ENCODE assay signal across 21 cellular contexts in genomic region chr11:47147250-47147649, GRCh38. TPM values are rescaled to one million over a fixed set of nuclear protein-coding genes. Genes with fewer than 3 reads are reported as not detected.
DNase-seq lines count a peak whose midpoint lies in the region; ATAC-seq and TF ChIP-seq lines count a peak whose summit lies in the region.
"Had no signal": no experiment of that assay in that cellular context is flagged by ENCODE, and none has a peak within 500 bp of the region (broad histone marks: within the 10 kb centered on the region; RNA-seq: fewer than 3 reads in every experiment).

No MANE protein-coding gene starts in this region.

- H3K4me1 ChIP-seq in Caco-2 = no peaks in the 10 kb centered on the region
- no peaks in the 10 kb centered on the region for H3K4me1 ChIP-seq in GM23338 (ENCODE audit: insufficient read depth)
- H3K4me1 ChIP-seq in mesendoderm (ENCODE audit: control insufficient read depth, low read depth, low read length) = no peaks in the 10 kb centered on the region
- H3K4me1 ChIP-seq in suprapubic skin = peaks cover 48% of the 10 kb centered on the region

- no peak overlapping the region for H2BK15ac ChIP-seq in mesendoderm (replicated peaks; ENCODE audit: low read depth)

- intact Hi-C loops in Caco-2 (cut with micrococcal nuclease; ENCODE audit: unreplicated experiment) = no loop called here

- no peak for TF ChIP-seq CTCF in Caco-2 (IDR thresholded peaks at IDR 0.05; ENCODE audit: insufficient read depth in 1 of 2, low read depth in 1 of 2, low read length in 1 of 2, severe bottlenecking in 1 of 2, unreplicated experiment in 1 of 2)
- TF ChIP-seq CTCF in GM23338 (conservative IDR thresholded peaks at IDR 0.05; ENCODE audit: low read depth in 2 of 2) = no peak
- no peak for TF ChIP-seq CTCF in suprapubic skin (IDR thresholded peaks at IDR 0.05)

- H3K4me2 ChIP-seq in GM23338 (no peak overlapping the region), mesendoderm (ENCODE audit: low read length) (no peak overlapping the region)

- no peak overlapping the region for H3K56ac ChIP-seq in mesendoderm (ENCODE audit: low read length)

- no peaks in the 10 kb centered on the region for H4K20me1 ChIP-seq in GM23338 (replicated peaks; ENCODE audit: insufficient read depth)

- H3F3A ChIP-seq in GM23338 (replicated peaks; ENCODE audit: low read depth) = no peaks in the 10 kb centered on the region

- H3K27ac ChIP-seq in GM23338 (ENCODE audit: low read depth) (no peak overlapping the region), mesendoderm (ENCODE audit: low read depth, low read length) (no peak overlapping the region), suprapubic skin (no peak overlapping the region)
- H3K27ac ChIP-seq: C4-2B, GM23248, SJSA1 had no signal

- no peak for DNase-seq in Caco-2
- peak; percentile 33 for DNase-seq in GM23338 (ENCODE audit: low spot score)
- peak; percentile 38 to 54 for DNase-seq in SHP77 (lab: John Stamatoyannopoulos, UW)
- DNase-seq in mesendoderm = peak; percentile 70
- DNase-seq in stimulated activated CD4-positive, alpha-beta T cell treated with anti-CD3 and anti-CD28 coated beads, Interleukin-4, amount 100 ng/mL, for 24 hours = no peak
- DNase-seq in DMS79 (lab: John Stamatoyannopoulos, UW) = no peak
- DNase-seq in suprapubic skin (ENCODE audit: low spot score in 2 of 2) = no peak
- DNase-seq: CD8-positive, alpha-beta T cell; DMS 273 treated with DMSO at 0.1 percent for 48 hours; DMS79 treated with DMSO at 0.1 percent for 48 hours; GM23248; HCEC 1CT; KBM-7; MG63; NCI-H1417; NCI-H1694; NCI-H2029 treated with DMSO at 0.1 percent for 48 hours; NCI-H526 treated with DMSO at 0.1 percent for 48 hours; PC-3 had no signal

- no peak overlapping the region for H3K4me3 Mint-ChIP-seq in Caco-2 (ENCODE audit: unreplicated experiment)
- no peak overlapping the region for H3K4me3 Mint-ChIP-seq in GM23338
- H3K4me3 Mint-ChIP-seq: CD8-positive, alpha-beta T cell had no signal

- H4K8ac ChIP-seq in mesendoderm (ENCODE audit: low read depth, low read length) = no peak overlapping the region

- CTCF ChIA-PET in Caco-2 (lab: Charles Lee) = interaction anchor here (0.8 to 1.4 kb wide), 4 partner anchors 13 to 93 kb away, joined by 3 to 4 read pairs (median 3); no protein-coding TSS in a partner anchor

- POLR2A ChIA-PET in Caco-2 (lab: Charles Lee) = no interaction called here

- no peaks in the 10 kb centered on the region for H3K9me2 ChIP-seq in GM23338 (ENCODE audit: insufficient read depth)

- peak overlapping the region; percentile 4 for H3K27ac Mint-ChIP-seq in Caco-2 (ENCODE audit: unreplicated experiment)
- no peak overlapping the region for H3K27ac Mint-ChIP-seq in GM23338
- H3K27ac Mint-ChIP-seq: CD8-positive, alpha-beta T cell had no signal

- H3K27me3 ChIP-seq in Caco-2 (replicated peaks; ENCODE audit: control insufficient read depth, insufficient read depth, low read length) = no peaks in the 10 kb centered on the region
- H3K27me3 ChIP-seq in GM23338 (ENCODE audit: insufficient read depth) = no peaks in the 10 kb centered on the region
- H3K27me3 ChIP-seq in mesendoderm (ENCODE audit: insufficient read depth, low read length, poor library complexity) = no peaks in the 10 kb centered on the region
- H3K27me3 ChIP-seq in suprapubic skin = no peaks in the 10 kb centered on the region
- H3K27me3 ChIP-seq: MG63, SJSA1 had no signal

- H3K9ac ChIP-seq in mesendoderm (ENCODE audit: low read length) = no peak overlapping the region
- H3K9ac ChIP-seq: GM23248 had no signal

- H3K79me1 ChIP-seq in mesendoderm (ENCODE audit: low read length) = no peaks in the 10 kb centered on the region

- H3K27me3 Mint-ChIP-seq in Caco-2 (ENCODE audit: insufficient read depth, unreplicated experiment) (no peaks in the 10 kb centered on the region), GM23338 (ENCODE audit: insufficient read depth, low read depth, poor library complexity) (peaks cover 4% of the 10 kb centered on the region)

- H3K36me3 Mint-ChIP-seq in Caco-2 (ENCODE audit: insufficient read depth, unreplicated experiment) (peaks cover 9% of the 10 kb centered on the region), GM23338 (ENCODE audit: low read depth) (no peaks in the 10 kb centered on the region)

- no peak overlapping the region for H2AFZ ChIP-seq in GM23338
- H2AFZ ChIP-seq: GM23248 had no signal

- no peak for TF ChIP-seq POLR2A in suprapubic skin (IDR thresholded peaks at IDR 0.05)

- H3K4me1 Mint-ChIP-seq in Caco-2 (ENCODE audit: low read depth, unreplicated experiment) (peaks cover 7% of the 10 kb centered on the region), GM23338 (peaks cover 4% of the 10 kb centered on the region; the same call in 2 of the 3 replicates)

- H2BK120ac ChIP-seq in mesendoderm (ENCODE audit: low read depth, low read length) = no peak overlapping the region

- H3K9me3 Mint-ChIP-seq in Caco-2 (ENCODE audit: unreplicated experiment) (no peaks in the 10 kb centered on the region), GM23338 (no peaks in the 10 kb centered on the region)
- H3K9me3 Mint-ChIP-seq: CD8-positive, alpha-beta T cell had no signal

- peak; percentile 49 for ATAC-seq in GM23338
- ATAC-seq: CD8-positive, alpha-beta T cell; PC-3 had no signal

- H3K9me3 ChIP-seq in Caco-2 (no peaks in the 10 kb centered on the region), suprapubic skin (no peaks in the 10 kb centered on the region)
- H3K9me3 ChIP-seq: MG63, SJSA1 had no signal

- no peak overlapping the region for H4K5ac ChIP-seq in mesendoderm (ENCODE audit: low read length)

- no CpG with 5 or more reads among the region's 2 CpGs for WGBS in mesendoderm (ENCODE audit: extremely low coverage, insufficient coverage, low lambda C conversion rate)
- WGBS in suprapubic skin = 94% methylated on average over 2 of the region's 2 CpGs

- no peak overlapping the region for H3K23ac ChIP-seq in mesendoderm (ENCODE audit: low read length)

- H2BK5ac ChIP-seq in mesendoderm (ENCODE audit: low read length) = no peak overlapping the region

- H3K4ac ChIP-seq in mesendoderm (ENCODE audit: low read depth, low read length) = no peak overlapping the region

- TF ChIP-seq EP300 in suprapubic skin (IDR thresholded peaks at IDR 0.05) = no peak

- no peak overlapping the region for H2AK5ac ChIP-seq in mesendoderm (ENCODE audit: low read length)

- BruUV-seq in Caco-2 (replicated peaks; lab: Mats Ljungman, UMichigan) = no TSS peak

- H3K4me3 ChIP-seq in Caco-2 (ENCODE audit: low read depth, low read length) = no peak overlapping the region
- no peak overlapping the region for H3K4me3 ChIP-seq in GM23338
- H3K4me3 ChIP-seq in mesendoderm (ENCODE audit: low read length) = no peak overlapping the region
- no peak overlapping the region for H3K4me3 ChIP-seq in suprapubic skin
- H3K4me3 ChIP-seq: GM23248, MG63, SJSA1 had no signal

- H3K79me2 ChIP-seq in GM23338 (replicated peaks; ENCODE audit: insufficient read depth) = no peaks in the 10 kb centered on the region
- H3K79me2 ChIP-seq in mesendoderm (ENCODE audit: control insufficient read depth, insufficient read depth, low read length) = no peaks in the 10 kb centered on the region

- no peak overlapping the region for H3K18ac ChIP-seq in mesendoderm (ENCODE audit: low read length)

- H3K36me3 ChIP-seq in Caco-2 (ENCODE audit: control insufficient read depth, insufficient read depth, low read length) (no peaks in the 10 kb centered on the region), GM23338 (ENCODE audit: insufficient read depth) (no peaks in the 10 kb centered on the region), mesendoderm (ENCODE audit: control insufficient read depth, insufficient read depth, low read length) (no peaks in the 10 kb centered on the region), suprapubic skin (no peaks in the 10 kb centered on the region)
- H3K36me3 ChIP-seq: MG63, SJSA1 had no signal

TF ChIP-seq in GM23338, 12 proteins besides CTCF, POLR2A, EP300 and RAD21 (continues in another document):
- TF ChIP-seq ETS1 (IDR thresholded peaks at IDR 0.05) = no peak
- TF ChIP-seq ZNF331 (CRISPR knock-in tag; IDR thresholded peaks at IDR 0.05; ENCODE audit: low read depth) = no peak
- no peak for TF ChIP-seq CREB1 (CRISPR knock-in tag; IDR thresholded peaks at IDR 0.05; ENCODE audit: low read depth)
- TF ChIP-seq ZNF114 (CRISPR knock-in tag; IDR thresholded peaks at IDR 0.05) = no peak
- TF ChIP-seq STAT1 (IDR thresholded peaks at IDR 0.05; ENCODE audit: unreplicated experiment) = no peak
- no peak for TF ChIP-seq JUNB (IDR thresholded peaks at IDR 0.05; ENCODE audit: unreplicated experiment)

RNA-seq across cellular contexts. Expression of gene ARFGAP2, which starts 29.4 kb away (rescaled TPM):
- total RNA-seq in Caco-2 (2022) (99.9 and 100.0 TPM in 2 replicates), suprapubic skin (100 to 1,000 TPM; 178 to 248 (median 201) TPM)
- 111 and 122 TPM in 2 replicates for total RNA-seq in GM23338 (2014; rRNA removed; shearing (Covaris generic))
- 24.2 and 25.6 TPM in 2 replicates for polyA plus RNA-seq in GM23338 (2016; fragmentation: Nextera tagmentation; extraction: Ambion mirVana)
- 52.7 TPM for polyA plus RNA-seq in mesendoderm (2013, experiment 1 of 2)
- polyA plus RNA-seq in mesendoderm (2013, experiment 2 of 2) = 51.0 TPM

RNA-seq across cellular contexts. Expression of gene PACSIN3, which starts 39.0 kb away (rescaled TPM):
- total RNA-seq in Caco-2 (2022) (72.8 and 76.7 TPM in 2 replicates), suprapubic skin (10 to 100 TPM; 42.5 to 59.3 (median 53.5) TPM)
- total RNA-seq in GM23338 (2014; rRNA removed; shearing (Covaris generic)) = 66.5 and 72.1 TPM in 2 replicates
- polyA plus RNA-seq in GM23338 (2016; fragmentation: Nextera tagmentation; extraction: Ambion mirVana) = 38.8 and 39.6 TPM in 2 replicates
- 18.0 TPM for polyA plus RNA-seq in mesendoderm (2013, experiment 1 of 2)
- 18.0 TPM for polyA plus RNA-seq in mesendoderm (2013, experiment 2 of 2)
- total RNA-seq: CD8-positive, alpha-beta T cell had no signal

Comparison
In these comparisons a context has a peak if more than half of its experiments do, and no peak if none do; other contexts are left out.
1. DNase-seq: peak in GM23338 (single experiment), SHP77 (2 of 2) and mesendoderm (single experiment); none in Caco-2 (0 of 2), stimulated activated CD4-positive, alpha-beta T cell treated with anti-CD3 and anti-CD28 coated beads, Interleukin-4, amount 100 ng/mL, for 24 hours (single experiment), DMS79 (single experiment) and suprapubic skin (0 of 2).